Comparison of ENCODE assay signal across 8 cellular contexts in the genomic region with DNA sequence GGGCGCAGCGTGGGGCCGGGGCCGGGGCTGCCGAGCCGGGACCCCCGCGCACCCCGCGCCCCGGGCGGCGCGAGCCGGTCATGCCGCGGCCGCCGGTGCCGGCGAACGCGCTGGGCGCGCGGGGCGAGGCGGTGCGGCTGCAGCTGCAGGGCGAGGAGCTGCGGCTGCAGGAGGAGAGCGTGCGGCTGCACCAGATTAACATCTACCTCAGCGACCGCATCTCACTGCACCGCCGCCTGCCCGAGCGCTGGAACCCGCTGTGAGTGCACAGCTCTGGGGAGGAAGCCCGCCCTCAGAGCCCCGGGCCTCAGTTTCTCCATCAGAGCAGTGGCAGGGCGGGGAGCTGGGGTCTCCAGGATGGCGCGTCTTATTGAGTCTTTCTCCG. TPM values are rescaled to one million over a fixed set of nuclear protein-coding genes. Genes with fewer than 3 reads are reported as not detected.
DNase-seq lines count a peak whose midpoint lies in the region; ATAC-seq and TF ChIP-seq lines count a peak whose summit lies in the region.

No MANE protein-coding gene starts in this region.

- no peaks in the 10 kb centered on the region for H3K79me2 ChIP-seq in hepatocyte

- in situ Hi-C loops in GM13976 (cut with MboI; ENCODE audit: low sequenced_read_pairs, unreplicated experiment): no loop called here

- H3K9me2 ChIP-seq in hepatocyte (replicated peaks; ENCODE audit: insufficient read depth): no peaks in the 10 kb centered on the region

- H3K27me3 ChIP-seq in hepatocyte (no peaks in the 10 kb centered on the region), skeletal muscle tissue (ENCODE audit: control insufficient read depth in 3 of 3, insufficient read depth in 3 of 3, low read length in 3 of 3) (peaks cover 9 to 23% (median 18%) of the 10 kb centered on the region in 3 donors)

- H2AFZ ChIP-seq in hepatocyte: peak overlapping the region; percentile 30

- no peaks in the 10 kb centered on the region for H4K20me1 ChIP-seq in hepatocyte (ENCODE audit: insufficient read depth, poor library complexity, severe bottlenecking)

- no peaks in the 10 kb centered on the region for H3K9me3 Mint-ChIP-seq in activated T-cell treated with anti-CD3 and anti-CD28 coated beads, Interleukin-2, amount 50 U/mL, for 4 hours

- H3K9me3 ChIP-seq in hepatocyte (ENCODE audit: low read depth): no peaks in the 10 kb centered on the region
- no peaks in the 10 kb centered on the region for H3K9me3 ChIP-seq in skeletal muscle tissue (ENCODE audit: control insufficient read depth in 3 of 3, low read length in 3 of 3)

- H3K27me3 Mint-ChIP-seq in activated T-cell treated with anti-CD3 and anti-CD28 coated beads, Interleukin-2, amount 50 U/mL, for 4 hours (ENCODE audit: low read depth): peaks cover 2% of the 10 kb centered on the region

- H3K4me3 Mint-ChIP-seq in activated T-cell treated with anti-CD3 and anti-CD28 coated beads, Interleukin-2, amount 50 U/mL, for 4 hours: peak overlapping the region; percentile 84

- H3K27ac ChIP-seq in hepatocyte (no peak overlapping the region), skeletal muscle tissue (ENCODE audit: low read depth, low read length) (no peak overlapping the region)

- 2% methylated on average over 21 of the region's 46 CpGs for WGBS in hepatocyte (ENCODE audit: low lambda C conversion rate, missing lambda C conversion rate)

- H3K4me2 ChIP-seq in hepatocyte: peak overlapping the region; percentile 97

- peaks cover 3% of the 10 kb centered on the region for H3K36me3 Mint-ChIP-seq in activated T-cell treated with anti-CD3 and anti-CD28 coated beads, Interleukin-2, amount 50 U/mL, for 4 hours (ENCODE audit: insufficient read depth)

- DNase-seq in GM13976 (ENCODE audit: low spot score) (peak; percentile 55), hepatocyte (ENCODE audit: low spot score) (peak; percentile 40), NCI-H2029 treated with DMSO at 0.1 percent for 48 hours (lab: John Stamatoyannopoulos, UW) (no peak), NCI-H2107 treated with DMSO at 0.1 percent for 48 hours (lab: John Stamatoyannopoulos, UW; ENCODE audit: unreplicated experiment) (no peak), cortex of kidney (lab: John Stamatoyannopoulos, UW) (no peak)
- DNase-seq in activated T-cell treated with anti-CD3 and anti-CD28 coated beads, Interleukin-2, amount 50 U/mL, for 4 hours: no peak

- TF ChIP-seq CTCF in GM13976 (IDR thresholded peaks at IDR 0.05; ENCODE audit: borderline replicate concordance, control extremely low read depth, extremely low read depth, insufficient read depth, missing control alignments) (no peak), hepatocyte (IDR thresholded peaks at IDR 0.05; ENCODE audit: poor library complexity) (no peak)

- H3K36me3 ChIP-seq in hepatocyte (replicated peaks; ENCODE audit: insufficient read depth, low read depth): no peaks in the 10 kb centered on the region
- no peaks in the 10 kb centered on the region for H3K36me3 ChIP-seq in skeletal muscle tissue (ENCODE audit: control insufficient read depth in 3 of 3, insufficient read depth in 3 of 3, low read length in 3 of 3)

- H3K4me3 ChIP-seq in hepatocyte: peak overlapping the region; percentile 48
- peak overlapping the region; percentile 56 to 73 (median 63) for H3K4me3 ChIP-seq in skeletal muscle tissue (ENCODE audit: low read length in 3 of 3)

- peak; percentile 26 for ATAC-seq in HG03103 (IDR thresholded peaks at IDR 0.05; ENCODE audit: low read depth, unreplicated experiment)
- peak; percentile 58 to 67 for ATAC-seq in activated T-cell treated with anti-CD3 and anti-CD28 coated beads, Interleukin-2, amount 50 U/mL, for 4 hours

- H3K4me1 Mint-ChIP-seq in activated T-cell treated with anti-CD3 and anti-CD28 coated beads, Interleukin-2, amount 50 U/mL, for 4 hours (ENCODE audit: low read depth): peaks cover 33% of the 10 kb centered on the region

- H3K4me1 ChIP-seq in hepatocyte (ENCODE audit: insufficient read depth) (peaks cover 38% of the 10 kb centered on the region), skeletal muscle tissue (ENCODE audit: control insufficient read depth in 3 of 3, insufficient read depth in 3 of 3, low read length in 3 of 3) (peaks cover 10 to 16% (median 10%) of the 10 kb centered on the region in 3 donors)

- H3K9ac ChIP-seq in skeletal muscle tissue (ENCODE audit: low read depth in 1 of 3, low read length in 3 of 3): peak overlapping the region in 1 of 3 donors; percentile 62

RNA-seq across cellular contexts. Expression of gene GALNT12, which starts 0.3 kb away (rescaled TPM):
- 1 to 10 TPM; 1.7 to 3.7 (median 3.5) TPM for total RNA-seq in activated T-cell treated with anti-CD3 and anti-CD28 coated beads, Interleukin-2, amount 50 U/mL, for 4 hours
- total RNA-seq in hepatocyte: 13.0 and 16.4 TPM in 2 replicates
- polyA plus RNA-seq in hepatocyte: 13.9 and 17.2 TPM in 2 replicates
- total RNA-seq in skeletal muscle tissue: 1.6 TPM

RNA-seq across cellular contexts. Expression of gene ANKS6, which starts 11.4 kb away (rescaled TPM):
- 10 to 100 TPM; 15.3 to 18.5 (median 16.3) TPM for total RNA-seq in activated T-cell treated with anti-CD3 and anti-CD28 coated beads, Interleukin-2, amount 50 U/mL, for 4 hours
- total RNA-seq in hepatocyte (22.9 and 24.6 TPM in 2 replicates), skeletal muscle tissue (5.2 TPM)
- polyA plus RNA-seq in hepatocyte: 21.3 and 23.5 TPM in 2 replicates

Comparison
In these comparisons a context has a peak if more than half of its experiments do, and no peak if none do; other contexts are left out.
1. DNase-seq: peak in GM13976 (single experiment) and hepatocyte (single experiment); none in activated T-cell treated with anti-CD3 and anti-CD28 coated beads, Interleukin-2, amount 50 U/mL, for 4 hours (single experiment), NCI-H2029 treated with DMSO at 0.1 percent for 48 hours (single experiment), NCI-H2107 treated with DMSO at 0.1 percent for 48 hours (single experiment) and cortex of kidney (single experiment).